28 cellular contexts compared by ENCODE assay signal in genomic region chr15:73370151-73370550, GRCh38. TPM values are rescaled to one million over a fixed set of nuclear protein-coding genes. Genes with fewer than 3 reads are reported as not detected.
DNase-seq lines count a peak whose midpoint lies in the region; ATAC-seq and TF ChIP-seq lines count a peak whose summit lies in the region.
"Had no signal": no experiment of that assay in that cellular context is flagged by ENCODE, and none has a peak within 500 bp of the region (broad histone marks: within the 10 kb centered on the region; RNA-seq: fewer than 3 reads in every experiment).

No MANE protein-coding gene starts in this region.

- TF ChIP-seq POLR2A in spleen (IDR thresholded peaks at IDR 0.05) = no peak

- no peak overlapping the region for H3K9ac ChIP-seq in PC-3 (ENCODE audit: low read length)
- H3K9ac ChIP-seq: SK-N-SH had no signal

- H3K27ac Mint-ChIP-seq in stimulated activated effector memory CD8-positive, alpha-beta T cell treated with anti-CD3 and anti-CD28 coated beads, Interleukin-12 subunit alpha, Interleukin-12 subunit beta, amount 100 ng/mL, for 72 hours = no peak overlapping the region
- H3K27ac Mint-ChIP-seq: activated naive CD8-positive, alpha-beta T cell treated with anti-CD3 and anti-CD28 coated beads, Interleukin-2, amount 10 ng/mL, durations not matched to agents 7 days and 5 days; natural killer cell; T-helper 17 cell had no signal

- H3K79me2 ChIP-seq in PC-3 (ENCODE audit: low read length) = no peaks in the 10 kb centered on the region

- no peak overlapping the region for H2AFZ ChIP-seq in PC-3 (ENCODE audit: low read length)

- intact Hi-C loops in Right ventricle myocardium inferior (cut with DNase I) = loop anchor here (5.0 kb wide), 1 partner anchor 147 kb away; no protein-coding TSS in a partner anchor
- intact Hi-C loops in spleen (cut with DNase I; ENCODE audit: low total_unique reads) = no loop called here
- intact Hi-C loops in PC-3 (cut with micrococcal nuclease) = no loop called here

- H3K4me3 Mint-ChIP-seq in stimulated activated effector memory CD8-positive, alpha-beta T cell treated with anti-CD3 and anti-CD28 coated beads, Interleukin-12 subunit alpha, Interleukin-12 subunit beta, amount 100 ng/mL, for 72 hours = no peak overlapping the region
- H3K4me3 Mint-ChIP-seq: activated naive CD8-positive, alpha-beta T cell treated with anti-CD3 and anti-CD28 coated beads, Interleukin-2, amount 10 ng/mL, durations not matched to agents 7 days and 5 days; natural killer cell had no signal

- no TSS peak for BruUV-seq in PC-3 (replicated peaks; lab: Mats Ljungman, UMichigan)

- no peaks in the 10 kb centered on the region for H3K27me3 ChIP-seq in cardiac muscle cell
- H3K27me3 ChIP-seq in spleen (replicated peaks in 1 of 7) = peaks cover 0 to 80% (median 52%) of the 10 kb centered on the region in 7 donors
- peaks cover 71% of the 10 kb centered on the region for H3K27me3 ChIP-seq in PC-3 (ENCODE audit: low read length)

- WGBS in spleen, 5 donors = 45 to 69% (median 54%) methylated on average over 3 of the region's 3 CpGs

- peaks cover 2% of the 10 kb centered on the region for H3K36me3 ChIP-seq in cardiac muscle cell
- no peaks in the 10 kb centered on the region for H3K36me3 ChIP-seq in spleen
- H3K36me3 ChIP-seq in PC-3 (ENCODE audit: low read depth, low read length) = no peaks in the 10 kb centered on the region
- H3K36me3 ChIP-seq: right lobe of liver, tibial nerve had no signal

- H3K4me3 ChIP-seq in cardiac muscle cell (peak overlapping the region; percentile 80), epithelial cell of esophagus (ENCODE audit: low read length) (no peak overlapping the region), spleen (no peak overlapping the region), PC-3 (ENCODE audit: low read length) (no peak overlapping the region)
- H3K4me3 ChIP-seq: right lobe of liver, tibial nerve had no signal

- H3K4me2 ChIP-seq in PC-3 (ENCODE audit: low read length) = no peak overlapping the region
- H3K4me2 ChIP-seq: SK-N-SH had no signal

- H3K4me1 ChIP-seq in cardiac muscle cell (ENCODE audit: low read depth) (peaks cover 51% of the 10 kb centered on the region), spleen (peaks cover 0 to 26% (median 14%) of the 10 kb centered on the region in 6 donors), PC-3 (ENCODE audit: insufficient read depth, low read length) (no peaks in the 10 kb centered on the region)
- H3K4me1 ChIP-seq: right lobe of liver had no signal

- no peaks in the 10 kb centered on the region for H4K20me1 ChIP-seq in PC-3 (ENCODE audit: low read length)

- ATAC-seq in Right ventricle myocardium inferior (no peak), PC-3 (no peak)
- peak; percentile 51 for ATAC-seq in stimulated activated effector memory CD8-positive, alpha-beta T cell treated with anti-CD3 and anti-CD28 coated beads, Interleukin-12 subunit alpha, Interleukin-12 subunit beta, amount 100 ng/mL, for 72 hours
- ATAC-seq: esophagus mucosa, natural killer cell, right lobe of liver, T-helper 17 cell had no signal

- no peaks in the 10 kb centered on the region for H3K4me1 Mint-ChIP-seq in stimulated activated effector memory CD8-positive, alpha-beta T cell treated with anti-CD3 and anti-CD28 coated beads, Interleukin-12 subunit alpha, Interleukin-12 subunit beta, amount 100 ng/mL, for 72 hours
- H3K4me1 Mint-ChIP-seq: natural killer cell had no signal

- no peaks in the 10 kb centered on the region for H3K9me2 ChIP-seq in PC-3 (replicated peaks; ENCODE audit: low read length)
- H3K9me2 ChIP-seq: SK-N-SH had no signal

- H3K9me3 ChIP-seq in cardiac muscle cell (ENCODE audit: low read depth) (no peaks in the 10 kb centered on the region), spleen (no peaks in the 10 kb centered on the region), PC-3 (ENCODE audit: low read length) (no peaks in the 10 kb centered on the region)
- H3K9me3 ChIP-seq: right lobe of liver, SK-N-SH, tibial nerve had no signal

- no peaks in the 10 kb centered on the region for H3F3A ChIP-seq in PC-3 (ENCODE audit: low read length, unreplicated experiment)

- POLR2A ChIA-PET in PC-3 (lab: Charles Lee; ENCODE audit: unreplicated experiment) = no interaction called here

- peak in 1 of 2 donors; percentile 59 for DNase-seq in cardiac muscle cell (ENCODE audit: low read depth in 1 of 2, low spot score in 1 of 2)
- DNase-seq in Right ventricle myocardium inferior (ENCODE audit: missing footprints) = no peak
- peak; percentile 43 for DNase-seq in NCI-H226
- DNase-seq in epithelial cell of esophagus (ENCODE audit: low read depth) = peak; percentile 9
- DNase-seq in stimulated activated effector memory CD8-positive, alpha-beta T cell treated with anti-CD3 and anti-CD28 coated beads, Interleukin-12 subunit alpha, Interleukin-12 subunit beta, amount 100 ng/mL, for 72 hours (ENCODE audit: low spot score in 2 of 2) = no peak
- no peak for DNase-seq in spleen
- no peak for DNase-seq in Ammon's horn (ENCODE audit: low spot score)
- DNase-seq in PC-3 = no peak
- DNase-seq: activated CD4-positive, alpha-beta T cell treated with anti-CD3 and anti-CD28 coated beads, Interleukin-2, amount 50 U/mL, for 1 hour; activated CD8-positive, alpha-beta memory T cell treated with anti-CD3 and anti-CD28 coated beads, Interleukin-2, amount 50 U/mL, for 48 hours; activated effector memory CD4-positive, alpha-beta T cell treated with anti-CD3 and anti-CD28 coated beads, Interleukin-2, amount 50 U/mL, for 16 hours; activated naive CD8-positive, alpha-beta T cell treated with anti-CD3 and anti-CD28 coated beads, Interleukin-2, amount 10 ng/mL, durations not matched to agents 7 days and 5 days; effector memory CD4-positive, alpha-beta T cell; foreskin melanocyte; KBM-7; MM.1S; natural killer cell; NCI-H1436; NCI-H2171; right lobe of liver; SK-N-SH; stimulated activated CD4-positive, alpha-beta T cell treated with anti-CD3 and anti-CD28 coated beads, Interleukin-4, amount 100 ng/mL, for 4 hours; stimulated activated naive CD4-positive, alpha-beta T cell treated with Interleukin-2 at 50 U/mL for 16 hours; T-helper 17 cell had no signal

- H3K9me3 Mint-ChIP-seq in stimulated activated effector memory CD8-positive, alpha-beta T cell treated with anti-CD3 and anti-CD28 coated beads, Interleukin-12 subunit alpha, Interleukin-12 subunit beta, amount 100 ng/mL, for 72 hours = no peaks in the 10 kb centered on the region
- H3K9me3 Mint-ChIP-seq: activated naive CD8-positive, alpha-beta T cell treated with anti-CD3 and anti-CD28 coated beads, Interleukin-2, amount 10 ng/mL, durations not matched to agents 7 days and 5 days; natural killer cell had no signal

- H3K36me3 Mint-ChIP-seq in stimulated activated effector memory CD8-positive, alpha-beta T cell treated with anti-CD3 and anti-CD28 coated beads, Interleukin-12 subunit alpha, Interleukin-12 subunit beta, amount 100 ng/mL, for 72 hours = no peaks in the 10 kb centered on the region
- H3K36me3 Mint-ChIP-seq: activated naive CD8-positive, alpha-beta T cell treated with anti-CD3 and anti-CD28 coated beads, Interleukin-2, amount 10 ng/mL, durations not matched to agents 7 days and 5 days; natural killer cell had no signal

- CTCF ChIA-PET in PC-3 (lab: Charles Lee) = no interaction called here

- peak overlapping the region; percentile 98 for H3K27ac ChIP-seq in cardiac muscle cell
- no peak overlapping the region for H3K27ac ChIP-seq in spleen
- no peak overlapping the region for H3K27ac ChIP-seq in PC-3 (ENCODE audit: low read length)
- H3K27ac ChIP-seq: C4-2B, right lobe of liver, tibial nerve had no signal

- no peak for TF ChIP-seq CTCF in cardiac muscle cell (IDR thresholded peaks at IDR 0.05; ENCODE audit: low read depth, low read length)
- TF ChIP-seq CTCF in epithelial cell of esophagus (IDR thresholded peaks at IDR 0.05; ENCODE audit: insufficient read depth, low read depth, low read length, missing control alignments) = no peak
- TF ChIP-seq CTCF in spleen (IDR thresholded peaks at IDR 0.05 in 8 of 11, conservative IDR thresholded peaks at IDR 0.05 in 3 of 11) = no peak
- TF ChIP-seq CTCF in PC-3 (conservative IDR thresholded peaks at IDR 0.05; ENCODE audit: low read depth, low read length) = no peak

RNA-seq across cellular contexts. Expression of gene HCN4, which starts 1.4 kb away (rescaled TPM):
- total RNA-seq in cardiac muscle cell = 93.1 and 159 TPM in 2 replicates
- polyA plus RNA-seq in cardiac muscle cell = 59.2 and 102 TPM in 2 replicates
- total RNA-seq in Right ventricle myocardium inferior = 21.4 TPM
- not detected for total RNA-seq in spleen
- polyA plus RNA-seq in spleen = not detected
- not detected in 2 replicates for total RNA-seq in PC-3 (2014; rRNA removed)
- total RNA-seq: activated naive CD8-positive, alpha-beta T cell treated with anti-CD3 and anti-CD28 coated beads, Interleukin-2, amount 10 ng/mL, durations not matched to agents 7 days and 5 days; esophagus mucosa; liver; natural killer cell; T-helper 17 cell; tibial nerve had no signal
- polyA plus RNA-seq: liver, SK-N-SH had no signal

Comparison
In these comparisons a context has a peak if more than half of its experiments do, and no peak if none do; other contexts are left out.
1. DNase-seq: peak in NCI-H226 (single experiment) and epithelial cell of esophagus (single experiment); none in Right ventricle myocardium inferior (single experiment), stimulated activated effector memory CD8-positive, alpha-beta T cell treated with anti-CD3 and anti-CD28 coated beads, Interleukin-12 subunit alpha, Interleukin-12 subunit beta, amount 100 ng/mL, for 72 hours (0 of 2), spleen (single experiment), Ammon's horn (single experiment) and PC-3 (single experiment).
2. RNA of gene HCN4, which starts 1.4 kb away (total RNA-seq): 93.1 to 159 TPM in cardiac muscle cell and 21.4 TPM in Right ventricle myocardium inferior (single experiment); not detected in spleen and not detected in PC-3; every median in the first group is over 10 times any median in the second.